In the genomic region with DNA sequence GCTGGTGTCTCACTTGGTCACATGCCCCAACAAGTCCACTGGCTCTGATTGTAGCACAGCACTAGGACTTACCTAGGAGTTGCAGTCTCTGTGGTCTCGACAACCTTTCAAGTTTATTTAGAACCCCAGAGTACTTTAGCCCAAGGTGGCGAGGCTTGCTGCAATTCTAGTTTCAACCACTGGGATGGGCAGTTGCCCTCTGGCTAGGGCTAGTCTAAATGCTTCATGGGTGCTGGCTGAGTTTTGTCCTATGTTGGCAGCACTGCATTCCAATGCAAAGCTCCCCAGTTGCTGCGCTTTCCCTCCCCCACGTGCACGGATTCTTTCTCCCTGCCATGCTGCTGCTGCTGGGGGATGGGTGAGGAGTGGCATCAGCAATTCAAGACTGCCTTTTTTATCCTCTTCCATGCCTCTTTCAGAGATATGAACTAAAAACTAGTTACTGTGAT, we compare ENCODE assay signal across 1 cellular context.
TF ChIP-seq lines count a peak whose summit lies in the region.

No MANE protein-coding gene starts in this region.

TF ChIP-seq in GM23338, 12 proteins besides CTCF, POLR2A, EP300 and RAD21 (continued from another document):
- TF ChIP-seq ZNF462 (CRISPR knock-in tag; IDR thresholded peaks at IDR 0.05) (peak; percentile 76; the same call in 1 of the 2 replicates), STAT1 (IDR thresholded peaks at IDR 0.05; ENCODE audit: unreplicated experiment) (no peak), ZNF114 (CRISPR knock-in tag; IDR thresholded peaks at IDR 0.05) (0 out of 2 replicates have a peak, but pooled peaks have one; percentile 47)
